In the genomic region with DNA sequence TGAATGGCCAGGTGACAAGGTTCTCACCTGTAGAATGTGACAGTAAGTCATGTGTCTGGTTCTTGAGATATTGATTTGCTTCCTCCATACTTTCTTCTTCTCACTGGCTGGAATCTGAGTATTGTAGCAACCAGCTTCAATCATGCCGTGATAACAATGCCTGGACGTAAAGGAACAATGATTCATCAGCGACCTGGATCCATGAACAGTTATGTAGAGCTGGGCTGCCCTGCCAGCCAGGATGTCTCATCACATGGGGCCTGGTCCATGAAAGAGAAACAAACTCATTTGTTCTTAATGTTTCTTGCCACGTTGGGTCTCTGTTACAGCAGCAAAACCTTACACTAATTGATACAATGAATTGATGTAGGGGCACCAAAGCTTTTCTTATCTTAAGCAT, we compare ENCODE assay signal across 22 cellular contexts.
"Had no signal": no experiment of that assay in that cellular context is flagged by ENCODE, and none has a peak within 500 bp of the region (broad histone marks: within the 10 kb centered on the region; RNA-seq: fewer than 3 reads in every experiment).

No MANE protein-coding gene starts in this region.

- H3K4me1 ChIP-seq: upper lobe of right lung had no signal

- H3K36me3 ChIP-seq: neutrophil, pancreas, upper lobe of right lung had no signal

- H3K27ac ChIP-seq: body of pancreas, dorsolateral prefrontal cortex, neutrophil, pancreas, upper lobe of right lung, VCaP had no signal

- H3K27ac Mint-ChIP-seq: activated CD4-positive, alpha-beta T cell treated with anti-CD3 and anti-CD28 coated beads, Interleukin-2, amount 10 ng/mL, durations not matched to agents 7 days and 5 days; activated CD8-positive, alpha-beta T cell treated with anti-CD3 and anti-CD28 coated beads, Interleukin-2, amount 10 ng/mL, durations not matched to agents 7 days and 5 days; activated naive CD8-positive, alpha-beta T cell treated with anti-CD3 and anti-CD28 coated beads, Interleukin-2, amount 50 U/mL, for 24 hours; activated T-helper 1 cell treated with anti-CD3 and anti-CD28 coated beads, Interleukin-12 subunit alpha, Interleukin-12 subunit beta, Interleukin-2, Interleukin-4 antibody, amounts not matched to agents 30 ng/mL and 10 ng/mL and 1 ng/mL, durations not matched to agents 14 hours and 24 hours and 36 hours; nephron had no signal

- H3K4me1 Mint-ChIP-seq: activated CD4-positive, alpha-beta T cell treated with anti-CD3 and anti-CD28 coated beads, Interleukin-2, amount 10 ng/mL, durations not matched to agents 7 days and 5 days; activated naive CD8-positive, alpha-beta T cell treated with anti-CD3 and anti-CD28 coated beads, Interleukin-2, amount 50 U/mL, for 24 hours; central memory CD8-positive, alpha-beta T cell; nephron had no signal

- H3K27me3 Mint-ChIP-seq: activated CD4-positive, alpha-beta T cell treated with anti-CD3 and anti-CD28 coated beads, Interleukin-2, amount 10 ng/mL, durations not matched to agents 7 days and 5 days; activated naive CD8-positive, alpha-beta T cell treated with anti-CD3 and anti-CD28 coated beads, Interleukin-2, amount 50 U/mL, for 24 hours; central memory CD8-positive, alpha-beta T cell had no signal

- ATAC-seq: activated CD8-positive, alpha-beta T cell treated with anti-CD3 and anti-CD28 coated beads, Interleukin-2, amount 10 ng/mL, durations not matched to agents 7 days and 5 days; activated naive CD8-positive, alpha-beta T cell treated with anti-CD3 and anti-CD28 coated beads, Interleukin-2, amount 50 U/mL, for 24 hours; body of pancreas; left cardiac atrium; pancreas; right cardiac atrium; stimulated activated naive CD8-positive, alpha-beta T cell treated with anti-CD3 and anti-CD28 coated beads, Interleukin-15, Interleukin-2, amounts not matched to agents 100 U/mL and 50 U/mL, for 24 hours; upper lobe of right lung had no signal

- DNase-seq: activated CD4-positive, alpha-beta T cell treated with anti-CD3 and anti-CD28 coated beads, Interleukin-2, amount 10 ng/mL, durations not matched to agents 7 days and 5 days; activated CD4-positive, CD25-positive, alpha-beta regulatory T cell treated with anti-CD3 and anti-CD28 coated beads, Interleukin-2, amount 50 U/mL, for 72 hours; activated CD8-positive, alpha-beta T cell treated with anti-CD3 and anti-CD28 coated beads, Interleukin-2, amount 10 ng/mL, durations not matched to agents 7 days and 5 days; activated gamma-delta T cell; activated naive CD4-positive, alpha-beta T cell treated with anti-CD3 and anti-CD28 coated beads, Interleukin-2, amount 50 U/mL, for 16 hours; activated naive CD8-positive, alpha-beta T cell treated with anti-CD3 and anti-CD28 coated beads, Interleukin-2, amount 50 U/mL, for 24 hours; body of pancreas; dorsolateral prefrontal cortex; hippocampal formation; left cardiac atrium; mesenchymal stem cell; pancreas; right cardiac atrium; stimulated activated CD4-positive, alpha-beta T cell treated with anti-CD3 and anti-CD28 coated beads, Interleukin-12 subunit alpha, Interleukin-12 subunit beta, amount 100 ng/mL, for 4 hours; stimulated activated CD4-positive, alpha-beta T cell treated with anti-CD3 and anti-CD28 coated beads, Interleukin-4, amount 100 ng/mL, for 4 hours; stimulated activated naive CD8-positive, alpha-beta T cell treated with anti-CD3 and anti-CD28 coated beads, Interleukin-15, Interleukin-2, amounts not matched to agents 100 U/mL and 50 U/mL, for 24 hours; upper lobe of right lung had no signal

- H3K4me3 ChIP-seq: body of pancreas, dorsolateral prefrontal cortex, pancreas, upper lobe of right lung had no signal

- H3K4me3 Mint-ChIP-seq: activated CD4-positive, alpha-beta T cell treated with anti-CD3 and anti-CD28 coated beads, Interleukin-2, amount 10 ng/mL, durations not matched to agents 7 days and 5 days; activated CD8-positive, alpha-beta T cell treated with anti-CD3 and anti-CD28 coated beads, Interleukin-2, amount 10 ng/mL, durations not matched to agents 7 days and 5 days; activated naive CD8-positive, alpha-beta T cell treated with anti-CD3 and anti-CD28 coated beads, Interleukin-2, amount 50 U/mL, for 24 hours; activated T-helper 1 cell treated with anti-CD3 and anti-CD28 coated beads, Interleukin-12 subunit alpha, Interleukin-12 subunit beta, Interleukin-2, Interleukin-4 antibody, amounts not matched to agents 30 ng/mL and 10 ng/mL and 1 ng/mL, durations not matched to agents 14 hours and 24 hours and 36 hours; central memory CD8-positive, alpha-beta T cell; nephron had no signal

- H3K27me3 ChIP-seq: body of pancreas, neutrophil, pancreas, upper lobe of right lung had no signal

- H3K9me3 Mint-ChIP-seq: activated CD4-positive, alpha-beta T cell treated with anti-CD3 and anti-CD28 coated beads, Interleukin-2, amount 10 ng/mL, durations not matched to agents 7 days and 5 days; activated naive CD8-positive, alpha-beta T cell treated with anti-CD3 and anti-CD28 coated beads, Interleukin-2, amount 50 U/mL, for 24 hours; nephron had no signal
